Comparison of ENCODE assay signal across 8 cellular contexts in genomic region chr17:19766421-19767270, GRCh38. TPM values are rescaled to one million over a fixed set of nuclear protein-coding genes. Genes with fewer than 3 reads are reported as not detected.
A peak's percentile ranks its signal among the peaks of the same experiment; 100 is the strongest.
DNase-seq lines count a peak whose midpoint lies in the region; ATAC-seq and TF ChIP-seq lines count a peak whose summit lies in the region.

No MANE protein-coding gene starts in this region.

- peaks cover 16% of the 10 kb centered on the region for H3K4me1 Mint-ChIP-seq in nephron

- no peak overlapping the region for H2AFZ ChIP-seq in OCI-LY3 (ENCODE audit: low read depth, low read length)

- peaks cover 4% of the 10 kb centered on the region; the same call in 1 of the 2 replicates for H3K4me1 ChIP-seq in OCI-LY3 (ENCODE audit: low read length)
- H3K4me1 ChIP-seq in esophagus squamous epithelium: peaks cover 0 to 25% (median 6%) of the 10 kb centered on the region in 3 donors

- no peaks in the 10 kb centered on the region for H3K9me3 Mint-ChIP-seq in nephron

- intact Hi-C loops in esophagus squamous epithelium (cut with DNase I): loop anchor here (2.0 to 10.0 kb wide), 2 partner anchors 254 to 402 kb away; partner anchors contain the start of gene B9D1

- ATAC-seq in HG03460 (IDR thresholded peaks at IDR 0.05; ENCODE audit: unreplicated experiment) (peak; percentile 73), HG03520 (IDR thresholded peaks at IDR 0.05; ENCODE audit: unreplicated experiment) (no peak)
- ATAC-seq in stimulated activated naive CD8-positive, alpha-beta T cell treated with anti-CD3 and anti-CD28 coated beads, Interleukin-15, Interleukin-2, amounts not matched to agents 100 U/mL and 50 U/mL, for 24 hours: peak; percentile 89

- WGBS in esophagus squamous epithelium, 2 donors: 33 to 40% methylated on average over 3 to 5 of the region's 12 CpGs

- H3K4me3 ChIP-seq in GM12875 (ENCODE audit: low read depth, low read length) (no peak overlapping the region), OCI-LY3 (ENCODE audit: low read length) (no peak overlapping the region), esophagus squamous epithelium (no peak overlapping the region)

- no peak overlapping the region for H3K4me2 ChIP-seq in OCI-LY3 (ENCODE audit: low read length)

- DNase-seq in activated T-cell treated with anti-CD3 and anti-CD28 coated beads for 4 hours (peak; percentile 77), esophagus squamous epithelium (lab: John Stamatoyannopoulos, UW) (no peak)
- DNase-seq in stimulated activated naive CD8-positive, alpha-beta T cell treated with anti-CD3 and anti-CD28 coated beads, Interleukin-15, Interleukin-2, amounts not matched to agents 100 U/mL and 50 U/mL, for 24 hours: peak; percentile 89

- H3K36me3 ChIP-seq in OCI-LY3 (replicated peaks; ENCODE audit: low read depth, low read length) (no peaks in the 10 kb centered on the region), esophagus squamous epithelium (no peaks in the 10 kb centered on the region)

- H3K79me2 ChIP-seq in OCI-LY3 (ENCODE audit: low read length): no peaks in the 10 kb centered on the region

- H3K27me3 Mint-ChIP-seq in nephron (ENCODE audit: low read depth): no peaks in the 10 kb centered on the region

- H3K27ac ChIP-seq in OCI-LY3 (ENCODE audit: low read length): no peak overlapping the region
- H3K27ac ChIP-seq in esophagus squamous epithelium: no peak overlapping the region

- H3K9me3 ChIP-seq in OCI-LY3 (ENCODE audit: insufficient read depth, low read length) (no peaks in the 10 kb centered on the region), esophagus squamous epithelium (no peaks in the 10 kb centered on the region)

- no peaks in the 10 kb centered on the region for H4K20me1 ChIP-seq in OCI-LY3 (ENCODE audit: insufficient read depth, low read length)

- TF ChIP-seq CTCF in GM12875 (IDR thresholded peaks at IDR 0.05; ENCODE audit: borderline replicate concordance, insufficient read depth, low read depth, low read length) (peak; percentile 98), OCI-LY3 (IDR thresholded peaks at IDR 0.05; ENCODE audit: low read depth, low read length) (peak; percentile 56), esophagus squamous epithelium (IDR thresholded peaks at IDR 0.05) (peak; percentile 72 to 98 (median 92)), nephron (IDR thresholded peaks at IDR 0.05; ENCODE audit: unreplicated experiment in 3 of 3) (peak; percentile 94 to 98 (median 96))

- H3K27me3 ChIP-seq in OCI-LY3 (ENCODE audit: low read depth, low read length): no peaks in the 10 kb centered on the region
- no peaks in the 10 kb centered on the region for H3K27me3 ChIP-seq in esophagus squamous epithelium

- no peak overlapping the region for H3K9ac ChIP-seq in OCI-LY3 (ENCODE audit: low read length)

- peaks cover 5% of the 10 kb centered on the region for H3K36me3 Mint-ChIP-seq in nephron (ENCODE audit: low read depth)

- H3K4me3 Mint-ChIP-seq in nephron: no peak overlapping the region

- H3K27ac Mint-ChIP-seq in nephron: no peak overlapping the region

- no peak for TF ChIP-seq POLR2A in esophagus squamous epithelium (IDR thresholded peaks at IDR 0.05)

RNA-seq across cellular contexts. Expression of gene ALDH3A1, which starts 18.5 kb away (rescaled TPM):
- 1,000 to 10,000 TPM in 1 of 4 donors, 100 to 1,000 TPM in 3; 480 to 2,454 (median 606) TPM for total RNA-seq in esophagus squamous epithelium

RNA-seq across cellular contexts. Expression of gene SLC47A2, which starts 50.3 kb away (rescaled TPM):
- 1 to 10 TPM in 1 of 4 donors, under 1 TPM in 2, not detected in 1; 0.56 to 2.2 (median 0.76) TPM for total RNA-seq in esophagus squamous epithelium
